ENCODE assay signal across 9 cellular contexts in genomic region chr2:43133708-43134570, GRCh38.
DNase-seq lines count a peak whose midpoint lies in the region; ATAC-seq, FAIRE-seq and TF ChIP-seq lines count a peak whose summit lies in the region.
"Had no signal": no experiment of that assay in that cellular context is flagged by ENCODE, and none has a peak within 500 bp of the region (broad histone marks: within the 10 kb centered on the region; RNA-seq: fewer than 3 reads in every experiment).

No MANE protein-coding gene starts in this region.

- peak overlapping the region; percentile 0 to 88 (median 72) for H3K4me3 Mint-ChIP-seq in naive B cell
- H3K4me3 Mint-ChIP-seq in osteocyte (ENCODE audit: unreplicated experiment) = no peak overlapping the region
- H3K4me3 Mint-ChIP-seq: brain had no signal

- TF ChIP-seq CTCF in osteocyte (IDR thresholded peaks at IDR 0.05) = no peak

- H3K27ac Mint-ChIP-seq in naive B cell = peak overlapping the region; percentile 86 to 100 (median 98)
- no peak overlapping the region for H3K27ac Mint-ChIP-seq in osteocyte (ENCODE audit: unreplicated experiment)

- no peak for FAIRE-seq in HTR-8/SVneo (lab: Jason Lieb, UNC)

- H3K27me3 Mint-ChIP-seq in naive B cell (no peaks in the 10 kb centered on the region), osteocyte (ENCODE audit: unreplicated experiment) (no peaks in the 10 kb centered on the region)

- ATAC-seq in GM18502 (IDR thresholded peaks at IDR 0.05; ENCODE audit: poor library complexity, unreplicated experiment) = peak; percentile 34
- peak; percentile 60 for ATAC-seq in naive B cell (ENCODE audit: low read depth in 2 of 2)
- no peak for ATAC-seq in HG02763 (IDR thresholded peaks at IDR 0.05; ENCODE audit: unreplicated experiment)

- DNase-seq in SKM-1 (lab: John Stamatoyannopoulos, UW; ENCODE audit: unreplicated experiment) (peak; percentile 90), naive B cell (peak; percentile 91), osteocyte (ENCODE audit: extremely low spot score, unreplicated experiment) (no peak), GM19238 (ENCODE audit: insufficient read length, low spot score) (no peak), HTR-8/SVneo (ENCODE audit: insufficient read length, low spot score) (no peak)
- peak; percentile 59 for DNase-seq in activated gamma-delta T cell treated with anti-CD3 and anti-CD28 coated beads, Interleukin-2, amount 50 U/mL, for 16 hours (ENCODE audit: low read depth)

- H3K4me1 Mint-ChIP-seq in naive B cell (peaks cover 82 to 96% (median 93%) of the 10 kb centered on the region in 3 donors), osteocyte (ENCODE audit: unreplicated experiment) (peaks cover 25% of the 10 kb centered on the region)

- H3K9me3 Mint-ChIP-seq in naive B cell = no peaks in the 10 kb centered on the region
- H3K9me3 Mint-ChIP-seq in osteocyte (ENCODE audit: unreplicated experiment) = no peaks in the 10 kb centered on the region
- H3K9me3 Mint-ChIP-seq: brain had no signal

- H3K36me3 Mint-ChIP-seq in naive B cell = no peaks in the 10 kb centered on the region
- H3K36me3 Mint-ChIP-seq in osteocyte (ENCODE audit: unreplicated experiment) = no peaks in the 10 kb centered on the region
- H3K36me3 Mint-ChIP-seq: brain had no signal

Comparison
In these comparisons a context has a peak if more than half of its experiments do, and no peak if none do; other contexts are left out.
1. DNase-seq: peak in SKM-1 (single experiment), activated gamma-delta T cell treated with anti-CD3 and anti-CD28 coated beads, Interleukin-2, amount 50 U/mL, for 16 hours (single experiment) and naive B cell (single experiment); none in osteocyte (single experiment), GM19238 (single experiment) and HTR-8/SVneo (single experiment).